ENCODE assay signal across 23 cellular contexts in genomic region chr2:30605184-30605583, GRCh38.
"Had no signal": no experiment of that assay in that cellular context is flagged by ENCODE, and none has a peak within 500 bp of the region (broad histone marks: within the 10 kb centered on the region; RNA-seq: fewer than 3 reads in every experiment).

No MANE protein-coding gene starts in this region.

- H3K9me3 ChIP-seq: esophagus squamous epithelium, gastroesophageal sphincter, psoas muscle, right lobe of liver, tibial artery, upper lobe of left lung had no signal

- H3K9ac ChIP-seq: parathyroid adenoma had no signal

- H3K27me3 Mint-ChIP-seq: naive B cell had no signal

- ATAC-seq: gastroesophageal sphincter; left colon; left ventricle myocardium superior; psoas muscle; stimulated activated effector memory CD8-positive, alpha-beta T cell treated with anti-CD3 and anti-CD28 coated beads, Interleukin-12 subunit alpha, Interleukin-12 subunit beta, amount 100 ng/mL, for 72 hours; stimulated activated naive CD8-positive, alpha-beta T cell treated with anti-CD3 and anti-CD28 coated beads, Interleukin-15, Interleukin-2, amounts not matched to agents 100 U/mL and 50 U/mL, for 24 hours had no signal

- DNase-seq: cortex of kidney; dorsolateral prefrontal cortex; effector memory CD4-positive, alpha-beta T cell; esophagus squamous epithelium; foreskin fibroblast; glutamatergic neuron; left colon; left ventricle myocardium superior; mesendoderm; naive B cell; psoas muscle; retina; right lobe of liver; stimulated activated CD4-positive, alpha-beta T cell treated with anti-CD3 and anti-CD28 coated beads, Interleukin-4, amount 100 ng/mL, for 1 hour; stimulated activated CD8-positive, alpha-beta memory T cell treated with anti-CD3 and anti-CD28 coated beads, Interleukin-4, amount 100 ng/mL, for 48 hours; stimulated activated naive CD8-positive, alpha-beta T cell treated with anti-CD3 and anti-CD28 coated beads, Interleukin-15, Interleukin-2, amounts not matched to agents 100 U/mL and 50 U/mL, for 24 hours; tibial artery; upper lobe of left lung; uterus had no signal

- H3K27me3 ChIP-seq: dorsolateral prefrontal cortex, esophagus squamous epithelium, gastroesophageal sphincter, right lobe of liver, tibial artery, upper lobe of left lung, uterus had no signal

- H3K36me3 ChIP-seq: esophagus squamous epithelium, gastroesophageal sphincter, right lobe of liver, tibial artery, upper lobe of left lung, uterus had no signal

- H3K79me2 ChIP-seq: parathyroid adenoma had no signal

- H3K4me1 ChIP-seq: esophagus squamous epithelium, gastroesophageal sphincter, parathyroid adenoma, psoas muscle, right lobe of liver, upper lobe of left lung, uterus had no signal

- H3K4me1 Mint-ChIP-seq: stimulated activated effector memory CD8-positive, alpha-beta T cell treated with anti-CD3 and anti-CD28 coated beads, Interleukin-12 subunit alpha, Interleukin-12 subunit beta, amount 100 ng/mL, for 72 hours had no signal

- H2AFZ ChIP-seq: parathyroid adenoma had no signal

- H3K4me3 ChIP-seq: dorsolateral prefrontal cortex, esophagus squamous epithelium, gastroesophageal sphincter, psoas muscle, right lobe of liver, tibial artery, upper lobe of left lung, uterus had no signal

- H3K27ac Mint-ChIP-seq: stimulated activated effector memory CD8-positive, alpha-beta T cell treated with anti-CD3 and anti-CD28 coated beads, Interleukin-12 subunit alpha, Interleukin-12 subunit beta, amount 100 ng/mL, for 72 hours had no signal

- H3K36me3 Mint-ChIP-seq: stimulated activated effector memory CD8-positive, alpha-beta T cell treated with anti-CD3 and anti-CD28 coated beads, Interleukin-12 subunit alpha, Interleukin-12 subunit beta, amount 100 ng/mL, for 72 hours had no signal

- H3K27ac ChIP-seq: dorsolateral prefrontal cortex, esophagus squamous epithelium, gastroesophageal sphincter, parathyroid adenoma, psoas muscle, right lobe of liver, tibial artery, upper lobe of left lung, uterus had no signal

- H3K4me3 Mint-ChIP-seq: naive B cell; nephron; stimulated activated effector memory CD8-positive, alpha-beta T cell treated with anti-CD3 and anti-CD28 coated beads, Interleukin-12 subunit alpha, Interleukin-12 subunit beta, amount 100 ng/mL, for 72 hours had no signal
